In the genomic region with DNA sequence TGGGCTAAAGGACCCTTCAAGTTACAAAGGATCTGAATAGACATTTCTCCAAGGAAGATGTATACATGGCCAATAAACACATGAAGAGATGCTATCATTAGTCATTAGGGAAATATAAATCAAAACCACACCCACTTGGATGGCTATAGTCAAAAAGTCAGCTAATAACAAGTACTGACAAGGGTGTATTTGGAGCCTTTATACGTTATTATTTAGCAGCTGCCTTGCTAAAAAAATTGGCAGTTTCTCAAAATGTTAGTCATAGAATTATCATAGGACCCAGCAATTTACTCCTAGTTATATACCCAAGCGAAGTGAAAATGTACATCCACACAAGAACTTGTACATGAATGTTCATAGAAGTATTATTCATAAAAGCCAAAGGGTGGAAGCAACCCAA, we compare ENCODE assay signal across 15 cellular contexts.
"Had no signal": no experiment of that assay in that cellular context is flagged by ENCODE, and none has a peak within 500 bp of the region (broad histone marks: within the 10 kb centered on the region; RNA-seq: fewer than 3 reads in every experiment).

No MANE protein-coding gene starts in this region.

- H3K4me3 ChIP-seq: colonic mucosa, heart right ventricle, ovary had no signal

- H3K36me3 ChIP-seq: colonic mucosa, heart right ventricle, ovary had no signal

- H3K9me3 ChIP-seq: colonic mucosa, ovary had no signal

- DNase-seq: activated CD4-positive, alpha-beta T cell treated with anti-CD3 and anti-CD28 coated beads for 48 hours; activated CD8-positive, alpha-beta memory T cell treated with anti-CD3 and anti-CD28 coated beads, Interleukin-2, amount 50 U/mL, for 48 hours; activated CD8-positive, alpha-beta T cell treated with anti-CD3 and anti-CD28 coated beads, Interleukin-2, amount 10 ng/mL, durations not matched to agents 7 days and 5 days; activated naive CD8-positive, alpha-beta T cell treated with anti-CD3 and anti-CD28 coated beads, Interleukin-2, amount 10 ng/mL, durations not matched to agents 7 days and 5 days; aorta; colonic mucosa; effector CD4-positive, alpha-beta T cell; foreskin melanocyte; heart right ventricle; kidney; ovary; stimulated activated CD4-positive, alpha-beta T cell treated with anti-CD3 and anti-CD28 coated beads, Interleukin-2, amount 100 ng/mL, for 48 hours; stimulated activated naive CD4-positive, alpha-beta T cell treated with Interleukin-2 at 50 U/mL for 16 hours; T-helper 17 cell; trophoblast cell had no signal

- H3K4me1 ChIP-seq: colonic mucosa, heart right ventricle had no signal

- H3K27ac ChIP-seq: colonic mucosa, heart right ventricle, ovary had no signal

- H3K27me3 ChIP-seq: ovary had no signal
